In the genomic region with DNA sequence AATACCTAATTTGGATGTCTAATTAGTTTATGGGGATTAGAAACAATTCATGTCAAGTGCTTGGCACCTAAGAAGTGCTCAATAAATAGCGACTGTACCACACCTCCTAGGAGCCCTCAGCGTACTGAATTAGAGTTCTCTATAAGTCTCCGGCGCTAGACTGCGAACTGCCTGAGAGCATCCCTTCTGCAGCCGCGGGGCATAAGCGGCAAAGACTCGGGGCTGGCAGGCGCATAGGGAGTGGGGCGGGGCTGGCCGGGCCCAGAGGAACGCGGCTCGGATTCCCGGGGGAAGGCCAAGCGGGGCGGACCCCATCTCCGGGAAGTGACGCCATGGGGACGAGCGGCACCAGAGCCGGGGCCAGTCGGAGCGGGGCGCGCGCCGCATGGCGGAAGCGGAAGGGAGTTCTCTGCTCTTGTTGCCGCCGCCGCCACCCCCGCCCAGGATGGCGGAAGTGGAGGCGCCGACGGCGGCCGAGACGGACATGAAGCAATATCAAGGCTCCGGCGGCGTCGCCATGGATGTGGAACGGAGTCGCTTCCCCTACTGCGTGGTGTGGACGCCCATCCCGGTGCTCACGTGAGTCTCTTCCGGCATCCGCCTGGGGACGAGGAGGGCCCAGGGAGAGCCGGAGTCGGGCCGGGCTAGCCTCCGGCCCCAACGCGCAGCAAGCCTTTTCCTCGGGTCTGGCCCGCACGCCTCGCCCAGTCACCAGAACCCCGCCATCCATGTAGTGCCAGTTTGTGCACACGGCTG, we compare ENCODE assay signal across 8 cellular contexts. TPM values are rescaled to one million over a fixed set of nuclear protein-coding genes. Genes with fewer than 3 reads are reported as not detected.
A peak's percentile ranks its signal among the peaks of the same experiment; 100 is the strongest.
DNase-seq lines count a peak whose midpoint lies in the region; ATAC-seq and TF ChIP-seq lines count a peak whose summit lies in the region.

A gene with protein sequence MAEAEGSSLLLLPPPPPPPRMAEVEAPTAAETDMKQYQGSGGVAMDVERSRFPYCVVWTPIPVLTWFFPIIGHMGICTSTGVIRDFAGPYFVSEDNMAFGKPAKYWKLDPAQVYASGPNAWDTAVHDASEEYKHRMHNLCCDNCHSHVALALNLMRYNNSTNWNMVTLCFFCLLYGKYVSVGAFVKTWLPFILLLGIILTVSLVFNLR (plus strand): TSS at position 351 of the 756 bp plus-strand sequence. CDS start 35 bp downstream, at position 386.

- peak within 1 kb of the TSS; percentile 96 for H3K9ac ChIP-seq in iPS-18a (ENCODE audit: low read length)
- peak within 1 kb of the TSS; percentile 100 for H3K9ac ChIP-seq in skeletal muscle satellite cell (ENCODE audit: low read depth, low read length)

- peak within 1 kb of the TSS; percentile 100 for H3K4me3 ChIP-seq in AG04450 (ENCODE audit: low read depth, low read length)
- H3K4me3 ChIP-seq in iPS-18a (ENCODE audit: low read length) = peak within 1 kb of the TSS; percentile 99
- H3K4me3 ChIP-seq in skeletal muscle satellite cell (ENCODE audit: low read length) = peak within 1 kb of the TSS; percentile 98

- ATAC-seq in GM18907 (IDR thresholded peaks at IDR 0.05; ENCODE audit: unreplicated experiment) (peak; percentile 90), HG03139 (IDR thresholded peaks at IDR 0.05; ENCODE audit: unreplicated experiment) (peak; percentile 89)

- no peaks in the 10 kb centered on the region for H3K27me3 ChIP-seq in AG04450 (ENCODE audit: control insufficient read depth, insufficient read depth, low read length)
- no peaks in the 10 kb centered on the region for H3K27me3 ChIP-seq in iPS-18a (ENCODE audit: control insufficient read depth, insufficient read depth, low read length)
- H3K27me3 ChIP-seq in skeletal muscle satellite cell (ENCODE audit: control insufficient read depth, insufficient read depth, low read length) = no peaks in the 10 kb centered on the region

- TF ChIP-seq CTCF in AG04450 (IDR thresholded peaks at IDR 0.05; ENCODE audit: low read depth, low read length) (0 out of 2 replicates have a peak, but pooled peaks have one; percentile 11), VCaP (conservative IDR thresholded peaks at IDR 0.05) (no peak)

- H3K9me3 ChIP-seq in AG04450 (ENCODE audit: control insufficient read depth, insufficient read depth, low read length) (no peaks in the 10 kb centered on the region; the same call in 1 of the 2 replicates), iPS-18a (ENCODE audit: control insufficient read depth, low read depth, low read length) (no peaks in the 10 kb centered on the region), skeletal muscle satellite cell (replicated peaks; ENCODE audit: low read length) (no peaks in the 10 kb centered on the region)

- H3K4me2 ChIP-seq in skeletal muscle satellite cell (ENCODE audit: low read length) = peak within 1 kb of the TSS; percentile 96

- DNase-seq in AG04450 (ENCODE audit: low read depth, low spot score) (peak; percentile 88), NCI-H2196 treated with DMSO at 0.1 percent for 48 hours (lab: John Stamatoyannopoulos, UW; ENCODE audit: unreplicated experiment) (peak; percentile 96), T47D (ENCODE audit: low read depth in 1 of 2, low spot score in 1 of 2) (peak; percentile 80 to 95)

- H3K4me1 ChIP-seq in iPS-18a (ENCODE audit: control insufficient read depth, low read depth, low read length) (no peaks in the 10 kb centered on the region), skeletal muscle satellite cell (ENCODE audit: control insufficient read depth, insufficient read depth, low read length) (peaks cover 23% of the 10 kb centered on the region)

- H3K36me3 ChIP-seq in iPS-18a (ENCODE audit: control insufficient read depth, low read depth, low read length) (peaks cover 23% of the 10 kb centered on the region), skeletal muscle satellite cell (ENCODE audit: insufficient read depth, low read length) (peaks cover 26% of the 10 kb centered on the region)

- in situ Hi-C loops in T47D (cut with HindIII; ENCODE audit: low pct_unique_long_range_greater_than_20kb, low sequenced_read_pairs) = no loop called here

- CTCF ChIA-PET in AG04450 (lab: Charles Lee) = interaction anchor here (1.0 to 1.8 kb wide), 3 partner anchors 35 to 70 kb away, joined by 4 to 7 read pairs (median 5); no protein-coding TSS in a partner anchor

- H3K27ac ChIP-seq in AG04450 (ENCODE audit: low read depth, low read length) (peak within 1 kb of the TSS; percentile 83), VCaP (peak within 1 kb of the TSS; percentile 92), iPS-18a (ENCODE audit: low read length) (peak within 1 kb of the TSS; percentile 91)

- POLR2A ChIA-PET in AG04450 (lab: Yijun Ruan, JAX) = interaction anchor here (1.1 to 1.6 kb wide), 2 partner anchors 10 to 27 kb away, joined by 3 to 4 read pairs; no protein-coding TSS in a partner anchor

RNA-seq across cellular contexts. Expression of the gene that starts here (rescaled TPM):
- polyA plus RNA-seq in AG04450 (2011; rRNA removed) = 27.8 and 37.2 TPM in 2 replicates
- 44.2 and 59.3 TPM in 2 replicates for polyA minus RNA-seq in AG04450 (2011; rRNA and poly(A)+ RNA removed)
- total RNA-seq in skeletal muscle satellite cell (2012; rRNA removed) = 22.8 and 27.1 TPM in 2 replicates

Comparison
In these comparisons a context has a peak if more than half of its experiments do, and no peak if none do; other contexts are left out.
1. Peak in every context shown above with its lines: DNase-seq, ATAC-seq, H3K4me3 ChIP-seq and H3K27ac ChIP-seq.